In genomic region chr2:108447947-108448677, GRCh38 we compare ENCODE assay signal across 1 cellular context.
TF ChIP-seq lines count a peak whose summit lies in the region.

No MANE protein-coding gene starts in this region.

TF ChIP-seq in HepG2, 621 proteins besides CTCF, POLR2A, EP300 and RAD21 (continued from another document and continues in another):
- TF ChIP-seq, protein P1, sequence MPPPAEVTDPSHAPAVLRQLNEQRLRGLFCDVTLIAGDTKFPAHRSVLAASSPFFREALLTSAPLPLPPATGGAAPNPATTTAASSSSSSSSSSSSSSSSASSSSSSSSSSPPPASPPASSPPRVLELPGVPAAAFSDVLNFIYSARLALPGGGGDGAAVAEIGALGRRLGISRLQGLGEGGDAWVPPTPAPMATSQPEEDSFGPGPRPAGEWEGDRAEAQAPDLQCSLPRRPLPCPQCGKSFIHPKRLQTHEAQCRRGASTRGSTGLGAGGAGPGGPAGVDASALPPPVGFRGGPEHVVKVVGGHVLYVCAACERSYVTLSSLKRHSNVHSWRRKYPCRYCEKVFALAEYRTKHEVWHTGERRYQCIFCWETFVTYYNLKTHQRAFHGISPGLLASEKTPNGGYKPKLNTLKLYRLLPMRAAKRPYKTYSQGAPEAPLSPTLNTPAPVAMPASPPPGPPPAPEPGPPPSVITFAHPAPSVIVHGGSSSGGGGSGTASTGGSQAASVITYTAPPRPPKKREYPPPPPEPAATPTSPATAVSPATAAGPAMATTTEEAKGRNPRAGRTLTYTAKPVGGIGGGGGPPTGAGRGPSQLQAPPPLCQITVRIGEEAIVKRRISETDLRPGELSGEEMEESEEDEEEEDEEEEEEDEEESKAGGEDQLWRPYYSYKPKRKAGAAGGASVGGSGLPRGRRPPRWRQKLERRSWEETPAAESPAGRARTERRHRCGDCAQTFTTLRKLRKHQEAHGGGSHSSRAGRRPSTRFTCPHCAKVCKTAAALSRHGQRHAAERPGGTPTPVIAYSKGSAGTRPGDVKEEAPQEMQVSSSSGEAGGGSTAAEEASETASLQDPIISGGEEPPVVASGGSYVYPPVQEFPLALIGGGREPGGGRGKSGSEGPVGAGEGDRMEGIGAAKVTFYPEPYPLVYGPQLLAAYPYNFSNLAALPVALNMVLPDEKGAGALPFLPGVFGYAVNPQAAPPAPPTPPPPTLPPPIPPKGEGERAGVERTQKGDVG (CRISPR knock-in tag; IDR thresholded peaks at IDR 0.05; ENCODE audit: borderline replicate concordance): no peak
- TF ChIP-seq ATAD3A (CRISPR knock-in tag; IDR thresholded peaks at IDR 0.05) (no peak), MNT (IDR thresholded peaks at IDR 0.05) (peak; percentile 79), AKNA (CRISPR knock-in tag; IDR thresholded peaks at IDR 0.05; ENCODE audit: borderline replicate concordance) (no peak), CENPX (CRISPR knock-in tag; IDR thresholded peaks at IDR 0.05) (no peak), YEATS4 (CRISPR knock-in tag; IDR thresholded peaks at IDR 0.05; ENCODE audit: borderline replicate concordance) (no peak), E2F1 (CRISPR knock-in tag; IDR thresholded peaks at IDR 0.05) (no peak), ISL2 (CRISPR knock-in tag; IDR thresholded peaks at IDR 0.05) (no peak), POGZ (CRISPR knock-in tag; IDR thresholded peaks at IDR 0.05) (no peak), ZNF121 (CRISPR knock-in tag; IDR thresholded peaks at IDR 0.05) (no peak), NFATC3 (CRISPR knock-in tag; IDR thresholded peaks at IDR 0.05) (0 out of 2 replicates have a peak, but pooled peaks have one; percentile 37), HMGA1 (CRISPR knock-in tag; conservative IDR thresholded peaks at IDR 0.05) (no peak), ZNF570 (CRISPR knock-in tag; IDR thresholded peaks at IDR 0.05; ENCODE audit: borderline replicate concordance) (no peak), TBL1XR1 (IDR thresholded peaks at IDR 0.05; ENCODE audit: borderline replicate concordance, low read length, partially characterized antibody) (no peak), MXI1 (IDR thresholded peaks at IDR 0.05; ENCODE audit: borderline replicate concordance, low read depth, low read length) (no peak), ZNF12 (CRISPR knock-in tag; IDR thresholded peaks at IDR 0.05) (no peak), ATF5 (CRISPR knock-in tag; IDR thresholded peaks at IDR 0.05; ENCODE audit: low read depth) (no peak), NBN (conservative IDR thresholded peaks at IDR 0.05) (no peak), SP140L (CRISPR knock-in tag; IDR thresholded peaks at IDR 0.05; ENCODE audit: borderline replicate concordance) (no peak), HOXA3 (CRISPR knock-in tag; IDR thresholded peaks at IDR 0.05) (no peak), SRY (CRISPR knock-in tag; IDR thresholded peaks at IDR 0.05) (no peak), ZNF414 (CRISPR knock-in tag; IDR thresholded peaks at IDR 0.05) (no peak), PITX1 (CRISPR knock-in tag; IDR thresholded peaks at IDR 0.05) (no peak)
- TF ChIP-seq, protein P2, sequence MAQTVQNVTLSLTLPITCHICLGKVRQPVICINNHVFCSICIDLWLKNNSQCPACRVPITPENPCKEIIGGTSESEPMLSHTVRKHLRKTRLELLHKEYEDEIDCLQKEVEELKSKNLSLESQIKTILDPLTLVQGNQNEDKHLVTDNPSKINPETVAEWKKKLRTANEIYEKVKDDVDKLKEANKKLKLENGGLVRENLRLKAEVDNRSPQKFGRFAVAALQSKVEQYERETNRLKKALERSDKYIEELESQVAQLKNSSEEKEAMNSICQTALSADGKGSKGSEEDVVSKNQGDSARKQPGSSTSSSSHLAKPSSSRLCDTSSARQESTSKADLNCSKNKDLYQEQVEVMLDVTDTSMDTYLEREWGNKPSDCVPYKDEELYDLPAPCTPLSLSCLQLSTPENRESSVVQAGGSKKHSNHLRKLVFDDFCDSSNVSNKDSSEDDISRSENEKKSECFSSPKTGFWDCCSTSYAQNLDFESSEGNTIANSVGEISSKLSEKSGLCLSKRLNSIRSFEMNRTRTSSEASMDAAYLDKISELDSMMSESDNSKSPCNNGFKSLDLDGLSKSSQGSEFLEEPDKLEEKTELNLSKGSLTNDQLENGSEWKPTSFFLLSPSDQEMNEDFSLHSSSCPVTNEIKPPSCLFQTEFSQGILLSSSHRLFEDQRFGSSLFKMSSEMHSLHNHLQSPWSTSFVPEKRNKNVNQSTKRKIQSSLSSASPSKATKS (CRISPR knock-in tag; IDR thresholded peaks at IDR 0.05): no peak
- TF ChIP-seq, protein P3, sequence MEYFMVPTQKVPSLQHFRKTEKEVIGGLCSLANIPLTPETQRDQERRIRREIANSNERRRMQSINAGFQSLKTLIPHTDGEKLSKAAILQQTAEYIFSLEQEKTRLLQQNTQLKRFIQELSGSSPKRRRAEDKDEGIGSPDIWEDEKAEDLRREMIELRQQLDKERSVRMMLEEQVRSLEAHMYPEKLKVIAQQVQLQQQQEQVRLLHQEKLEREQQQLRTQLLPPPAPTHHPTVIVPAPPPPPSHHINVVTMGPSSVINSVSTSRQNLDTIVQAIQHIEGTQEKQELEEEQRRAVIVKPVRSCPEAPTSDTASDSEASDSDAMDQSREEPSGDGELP (IDR thresholded peaks at IDR 0.05; ENCODE audit: borderline replicate concordance, low read depth): no peak
- TF ChIP-seq, protein P4, sequence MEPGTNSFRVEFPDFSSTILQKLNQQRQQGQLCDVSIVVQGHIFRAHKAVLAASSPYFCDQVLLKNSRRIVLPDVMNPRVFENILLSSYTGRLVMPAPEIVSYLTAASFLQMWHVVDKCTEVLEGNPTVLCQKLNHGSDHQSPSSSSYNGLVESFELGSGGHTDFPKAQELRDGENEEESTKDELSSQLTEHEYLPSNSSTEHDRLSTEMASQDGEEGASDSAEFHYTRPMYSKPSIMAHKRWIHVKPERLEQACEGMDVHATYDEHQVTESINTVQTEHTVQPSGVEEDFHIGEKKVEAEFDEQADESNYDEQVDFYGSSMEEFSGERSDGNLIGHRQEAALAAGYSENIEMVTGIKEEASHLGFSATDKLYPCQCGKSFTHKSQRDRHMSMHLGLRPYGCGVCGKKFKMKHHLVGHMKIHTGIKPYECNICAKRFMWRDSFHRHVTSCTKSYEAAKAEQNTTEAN (CRISPR knock-in tag; conservative IDR thresholded peaks at IDR 0.05): 0 out of 2 replicates have a peak, but pooled peaks have one; percentile 14
- TF ChIP-seq, protein P5, sequence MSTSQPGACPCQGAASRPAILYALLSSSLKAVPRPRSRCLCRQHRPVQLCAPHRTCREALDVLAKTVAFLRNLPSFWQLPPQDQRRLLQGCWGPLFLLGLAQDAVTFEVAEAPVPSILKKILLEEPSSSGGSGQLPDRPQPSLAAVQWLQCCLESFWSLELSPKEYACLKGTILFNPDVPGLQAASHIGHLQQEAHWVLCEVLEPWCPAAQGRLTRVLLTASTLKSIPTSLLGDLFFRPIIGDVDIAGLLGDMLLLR (CRISPR knock-in tag; IDR thresholded peaks at IDR 0.05): no peak
- TF ChIP-seq, protein P6, sequence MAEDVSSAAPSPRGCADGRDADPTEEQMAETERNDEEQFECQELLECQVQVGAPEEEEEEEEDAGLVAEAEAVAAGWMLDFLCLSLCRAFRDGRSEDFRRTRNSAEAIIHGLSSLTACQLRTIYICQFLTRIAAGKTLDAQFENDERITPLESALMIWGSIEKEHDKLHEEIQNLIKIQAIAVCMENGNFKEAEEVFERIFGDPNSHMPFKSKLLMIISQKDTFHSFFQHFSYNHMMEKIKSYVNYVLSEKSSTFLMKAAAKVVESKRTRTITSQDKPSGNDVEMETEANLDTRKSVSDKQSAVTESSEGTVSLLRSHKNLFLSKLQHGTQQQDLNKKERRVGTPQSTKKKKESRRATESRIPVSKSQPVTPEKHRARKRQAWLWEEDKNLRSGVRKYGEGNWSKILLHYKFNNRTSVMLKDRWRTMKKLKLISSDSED (CRISPR knock-in tag; IDR thresholded peaks at IDR 0.05): no peak
